ENCODE assay signal across 30 cellular contexts in the genomic region with DNA sequence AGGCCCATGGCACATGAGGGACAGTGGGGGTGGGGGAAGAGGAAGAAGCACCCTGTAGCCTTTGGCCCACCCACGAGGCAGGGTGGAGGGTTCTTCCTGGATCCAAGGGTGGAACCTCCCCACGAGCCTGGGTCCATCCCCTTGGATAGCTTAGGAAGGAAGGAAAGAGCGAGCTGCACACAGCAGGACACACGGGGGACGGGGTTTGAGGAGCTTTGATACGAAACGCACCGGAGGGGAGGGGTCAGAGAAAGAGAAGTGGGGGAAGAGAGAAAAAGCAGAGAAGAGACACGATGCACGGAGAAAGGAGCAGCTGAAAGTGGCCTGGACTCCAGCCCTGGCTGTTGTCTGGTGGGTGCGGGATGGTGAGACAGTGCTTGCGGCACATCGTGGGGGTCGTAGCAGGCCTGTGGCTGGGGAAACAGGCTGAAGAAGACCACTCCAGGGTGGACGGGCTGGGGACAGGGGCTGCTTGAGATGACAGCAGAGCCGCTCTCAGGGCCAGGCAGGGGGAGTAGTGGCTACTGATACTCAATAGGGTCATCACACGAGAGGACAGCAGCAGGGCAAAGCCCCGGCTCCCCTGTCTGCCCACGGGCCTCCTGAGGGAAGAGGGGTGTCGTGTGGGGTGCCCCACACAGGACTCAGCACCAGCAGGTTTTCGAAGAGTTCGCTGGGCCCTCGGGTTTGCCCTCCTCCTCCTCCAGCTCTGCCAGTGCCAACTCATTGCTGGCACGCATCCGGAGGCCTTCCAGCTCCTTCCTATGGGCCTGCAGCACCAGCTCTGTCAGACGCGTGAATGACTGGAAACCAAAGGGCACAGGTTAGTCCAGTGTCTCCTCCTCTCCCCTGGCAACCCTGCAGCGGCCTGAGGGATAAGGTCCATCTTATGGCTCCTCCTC. TPM values are rescaled to one million over a fixed set of nuclear protein-coding genes. Genes with fewer than 3 reads are reported as not detected.
A peak's percentile ranks its signal among the peaks of the same experiment; 100 is the strongest.
DNase-seq lines count a peak whose midpoint lies in the region; ATAC-seq and TF ChIP-seq lines count a peak whose summit lies in the region.
"Had no signal": no experiment of that assay in that cellular context is flagged by ENCODE, and none has a peak within 500 bp of the region (broad histone marks: within the 10 kb centered on the region; RNA-seq: fewer than 3 reads in every experiment).

No MANE protein-coding gene starts in this region.

- no peak overlapping the region for H3K4me2 ChIP-seq in GM23338

- no peak for TF ChIP-seq CTCF in GM23338 (conservative IDR thresholded peaks at IDR 0.05; ENCODE audit: low read depth in 2 of 2)
- no peak for TF ChIP-seq CTCF in RWPE2 (IDR thresholded peaks at IDR 0.05; ENCODE audit: poor library complexity, severe bottlenecking)
- no peak for TF ChIP-seq CTCF in psoas muscle (IDR thresholded peaks at IDR 0.05)

- ATAC-seq in GM23338 (no peak), RWPE2 (ENCODE audit: low read depth) (no peak), right cardiac atrium (peak; percentile 2 to 10), psoas muscle (peak in 1 of 4 donors; percentile 17)
- ATAC-seq in activated CD4-positive, CD25-positive, alpha-beta regulatory T cell treated with anti-CD3 and anti-CD28 coated beads, Interleukin-2, amount 50 U/mL, for 24 hours, result no peak
- ATAC-seq: effector memory CD8-positive, alpha-beta T cell; esophagus mucosa; foreskin keratinocyte; lower lobe of right lung; mucosa of descending colon had no signal

- no peaks in the 10 kb centered on the region for H3K9me2 ChIP-seq in GM23338 (ENCODE audit: insufficient read depth)

- peaks cover 19% of the 10 kb centered on the region for H3K4me1 Mint-ChIP-seq in GM23338
- peaks cover 20% of the 10 kb centered on the region for H3K4me1 Mint-ChIP-seq in activated T-helper 1 cell treated with anti-CD3 and anti-CD28 coated beads, Interleukin-12 subunit alpha, Interleukin-12 subunit beta, Interleukin-2, Interleukin-4 antibody, amounts not matched to agents 30 ng/mL and 10 ng/mL and 1 ng/mL, durations not matched to agents 14 hours and 24 hours and 36 hours (ENCODE audit: low read depth)

- peaks cover 2% of the 10 kb centered on the region for H3K27me3 Mint-ChIP-seq in GM23338 (ENCODE audit: insufficient read depth, low read depth, poor library complexity)
- no peaks in the 10 kb centered on the region for H3K27me3 Mint-ChIP-seq in activated T-helper 1 cell treated with anti-CD3 and anti-CD28 coated beads, Interleukin-12 subunit alpha, Interleukin-12 subunit beta, Interleukin-2, Interleukin-4 antibody, amounts not matched to agents 30 ng/mL and 10 ng/mL and 1 ng/mL, durations not matched to agents 14 hours and 24 hours and 36 hours (ENCODE audit: insufficient read depth)
- H3K27me3 Mint-ChIP-seq: activated CD4-positive, alpha-beta memory T cell treated with anti-CD3 and anti-CD28 coated beads, Interleukin-2, amount 10 ng/mL, durations not matched to agents 7 days and 5 days; effector memory CD8-positive, alpha-beta T cell had no signal

- H3K79me2 ChIP-seq in GM23338 (replicated peaks; ENCODE audit: insufficient read depth), result no peaks in the 10 kb centered on the region

- intact Hi-C loops in right cardiac atrium (cut with DNase I), result no loop called here
- intact Hi-C loops in psoas muscle (cut with DNase I), result no loop called here
- intact Hi-C loops in activated T-helper 1 cell treated with anti-CD3 and anti-CD28 coated beads, Interleukin-12 subunit alpha, Interleukin-12 subunit beta, Interleukin-2, Interleukin-4 antibody, amounts not matched to agents 30 ng/mL and 10 ng/mL and 1 ng/mL, durations not matched to agents 14 hours and 24 hours and 36 hours (cut with micrococcal nuclease), result no loop called here

- no peaks in the 10 kb centered on the region for H3K9me3 Mint-ChIP-seq in GM23338
- H3K9me3 Mint-ChIP-seq in activated T-helper 1 cell treated with anti-CD3 and anti-CD28 coated beads, Interleukin-12 subunit alpha, Interleukin-12 subunit beta, Interleukin-2, Interleukin-4 antibody, amounts not matched to agents 30 ng/mL and 10 ng/mL and 1 ng/mL, durations not matched to agents 14 hours and 24 hours and 36 hours, result no peaks in the 10 kb centered on the region
- H3K9me3 Mint-ChIP-seq: activated CD4-positive, alpha-beta memory T cell treated with anti-CD3 and anti-CD28 coated beads, Interleukin-2, amount 10 ng/mL, durations not matched to agents 7 days and 5 days; activated naive CD4-positive, alpha-beta T cell treated with anti-CD3 and anti-CD28 coated beads for 36 hours; effector memory CD8-positive, alpha-beta T cell; immature natural killer cell had no signal

- H3K4me1 ChIP-seq in GM23338 (ENCODE audit: insufficient read depth) (peaks cover 13% of the 10 kb centered on the region), RWPE2 (ENCODE audit: insufficient read depth, poor library complexity, severe bottlenecking) (peaks cover 3% of the 10 kb centered on the region), right cardiac atrium (ENCODE audit: control insufficient read depth, insufficient read depth, low read length) (peaks cover 2% of the 10 kb centered on the region), psoas muscle (peaks cover 43% of the 10 kb centered on the region)
- H3K4me1 ChIP-seq: breast epithelium, lower lobe of right lung, prostate gland had no signal

- peaks cover 5% of the 10 kb centered on the region; the same call in 1 of the 2 replicates for H3K36me3 ChIP-seq in GM23338 (ENCODE audit: insufficient read depth)
- H3K36me3 ChIP-seq in RWPE2 (ENCODE audit: low read depth), result no peaks in the 10 kb centered on the region
- peaks cover 0 to 28% of the 10 kb centered on the region in 2 donors for H3K36me3 ChIP-seq in psoas muscle (ENCODE audit: insufficient read depth in 1 of 2, low read depth in 1 of 2)
- H3K36me3 ChIP-seq: breast epithelium, colonic mucosa had no signal

- 85% methylated on average over 28 of the region's 28 CpGs for WGBS in right cardiac atrium
- WGBS in psoas muscle, 3 donors, result 76 to 84% (median 81%) methylated on average over 27 to 28 of the region's 28 CpGs

- no peak overlapping the region for H3K27ac ChIP-seq in GM23338 (ENCODE audit: low read depth)
- no peak overlapping the region for H3K27ac ChIP-seq in RWPE2 (ENCODE audit: poor library complexity, severe bottlenecking)
- H3K27ac ChIP-seq in right cardiac atrium (ENCODE audit: low read length), result no peak overlapping the region
- H3K27ac ChIP-seq in psoas muscle, result peak overlapping the region; percentile 96
- H3K27ac ChIP-seq: C4-2B, colonic mucosa, foreskin keratinocyte, lower lobe of right lung, prostate gland had no signal

- no peaks in the 10 kb centered on the region for H3F3A ChIP-seq in GM23338 (replicated peaks; ENCODE audit: low read depth)

- H4K20me1 ChIP-seq in GM23338 (replicated peaks; ENCODE audit: insufficient read depth), result no peaks in the 10 kb centered on the region

- H2AFZ ChIP-seq in GM23338, result no peak overlapping the region

- DNase-seq in GM23338 (ENCODE audit: low spot score), result no peak
- peak; percentile 51 for DNase-seq in RWPE2 (ENCODE audit: low spot score)
- peak in 1 of 3 donors; percentile 36 for DNase-seq in right cardiac atrium
- DNase-seq in psoas muscle, result peak in 1 of 2 donors; percentile 70
- no peak for DNase-seq in activated T-helper 1 cell treated with anti-CD3 and anti-CD28 coated beads, Interleukin-12 subunit alpha, Interleukin-12 subunit beta, Interleukin-2, Interleukin-4 antibody, amounts not matched to agents 30 ng/mL and 10 ng/mL and 1 ng/mL, durations not matched to agents 14 hours and 24 hours and 36 hours (ENCODE audit: low spot score)
- DNase-seq in stimulated activated CD4-positive, alpha-beta T cell treated with anti-CD3 and anti-CD28 coated beads, Interleukin-4, amount 100 ng/mL, for 1 hour, result no peak
- DNase-seq: activated CD4-positive, alpha-beta memory T cell treated with anti-CD3 and anti-CD28 coated beads, Interleukin-2, amount 10 ng/mL, durations not matched to agents 7 days and 5 days; activated naive CD4-positive, alpha-beta T cell treated with anti-CD3 and anti-CD28 coated beads for 36 hours; activated T-cell treated with anti-CD3 and anti-CD28 coated beads, Interleukin-2, amount 50 U/mL, for 1 hour; amniotic stem cell; Calu3; colonic mucosa; effector memory CD8-positive, alpha-beta T cell; foreskin keratinocyte; hippocampal formation; immature natural killer cell; lower lobe of right lung; mucosa of descending colon; NCI-H1105 treated with DMSO at 0.1 percent for 48 hours; NCI-H2081 treated with DMSO at 0.1 percent for 48 hours; NCI-H774; stimulated activated CD4-positive, alpha-beta T cell treated with anti-CD3 and anti-CD28 coated beads, Interleukin-2, amount 100 ng/mL, for 48 hours; stimulated activated naive CD4-positive, alpha-beta T cell; T1000 had no signal

- no peaks in the 10 kb centered on the region for H3K9me3 ChIP-seq in RWPE2 (ENCODE audit: severe bottlenecking)
- H3K9me3 ChIP-seq in right cardiac atrium (ENCODE audit: control insufficient read depth, low read length), result no peaks in the 10 kb centered on the region
- no peaks in the 10 kb centered on the region for H3K9me3 ChIP-seq in psoas muscle
- H3K9me3 ChIP-seq: breast epithelium, colonic mucosa, lower lobe of right lung, mucosa of descending colon, prostate gland had no signal

- H3K4me3 ChIP-seq in GM23338 (no peak overlapping the region), RWPE2 (ENCODE audit: severe bottlenecking) (no peak overlapping the region), right cardiac atrium (ENCODE audit: low read length) (no peak overlapping the region), psoas muscle (no peak overlapping the region)
- H3K4me3 ChIP-seq: breast epithelium, colonic mucosa, lower lobe of right lung, mucosa of descending colon, prostate gland had no signal

- H3K36me3 Mint-ChIP-seq in GM23338 (ENCODE audit: low read depth), result peaks cover 30% of the 10 kb centered on the region
- H3K36me3 Mint-ChIP-seq in activated T-helper 1 cell treated with anti-CD3 and anti-CD28 coated beads, Interleukin-12 subunit alpha, Interleukin-12 subunit beta, Interleukin-2, Interleukin-4 antibody, amounts not matched to agents 30 ng/mL and 10 ng/mL and 1 ng/mL, durations not matched to agents 14 hours and 24 hours and 36 hours (ENCODE audit: low read depth), result peaks cover 12% of the 10 kb centered on the region

- H3K4me3 Mint-ChIP-seq in GM23338, result no peak overlapping the region
- H3K4me3 Mint-ChIP-seq in activated T-helper 1 cell treated with anti-CD3 and anti-CD28 coated beads, Interleukin-12 subunit alpha, Interleukin-12 subunit beta, Interleukin-2, Interleukin-4 antibody, amounts not matched to agents 30 ng/mL and 10 ng/mL and 1 ng/mL, durations not matched to agents 14 hours and 24 hours and 36 hours, result no peak overlapping the region
- H3K4me3 Mint-ChIP-seq: activated CD4-positive, alpha-beta memory T cell treated with anti-CD3 and anti-CD28 coated beads, Interleukin-2, amount 10 ng/mL, durations not matched to agents 7 days and 5 days; activated naive CD4-positive, alpha-beta T cell treated with anti-CD3 and anti-CD28 coated beads for 36 hours; effector memory CD8-positive, alpha-beta T cell; immature natural killer cell had no signal

- H3K27me3 ChIP-seq in GM23338 (ENCODE audit: insufficient read depth) (no peaks in the 10 kb centered on the region), RWPE2 (ENCODE audit: insufficient read depth, poor library complexity, severe bottlenecking) (no peaks in the 10 kb centered on the region), right cardiac atrium (ENCODE audit: control insufficient read depth, insufficient read depth) (no peaks in the 10 kb centered on the region), psoas muscle (ENCODE audit: insufficient read depth in 3 of 3, low read length in 2 of 3) (no peaks in the 10 kb centered on the region)
- H3K27me3 ChIP-seq: breast epithelium, colonic mucosa, foreskin keratinocyte had no signal

- H3K27ac Mint-ChIP-seq in GM23338, result peak overlapping the region; percentile 26; the same call in 1 of the 2 replicates
- no peak overlapping the region for H3K27ac Mint-ChIP-seq in activated T-helper 1 cell treated with anti-CD3 and anti-CD28 coated beads, Interleukin-12 subunit alpha, Interleukin-12 subunit beta, Interleukin-2, Interleukin-4 antibody, amounts not matched to agents 30 ng/mL and 10 ng/mL and 1 ng/mL, durations not matched to agents 14 hours and 24 hours and 36 hours
- H3K27ac Mint-ChIP-seq: activated CD4-positive, alpha-beta memory T cell treated with anti-CD3 and anti-CD28 coated beads, Interleukin-2, amount 10 ng/mL, durations not matched to agents 7 days and 5 days; activated naive CD4-positive, alpha-beta T cell treated with anti-CD3 and anti-CD28 coated beads for 36 hours had no signal

RNA-seq across cellular contexts. Expression of gene GPX2, which starts 5.4 kb away (rescaled TPM):
- total RNA-seq in GM23338 (2014; rRNA removed; shearing (Covaris generic)), result 1.8 and 2.2 TPM in 2 replicates
- polyA plus RNA-seq in GM23338 (2016; fragmentation: Nextera tagmentation; extraction: Ambion mirVana) (0.78 TPM in 2 replicates), right cardiac atrium (0.23 TPM), psoas muscle (under 1 TPM in 2 of 3 donors, not detected in 1; 0.04 to 0.21 TPM)
- total RNA-seq in right cardiac atrium (not detected), psoas muscle (not detected)
- not detected in 2 replicates for total RNA-seq in activated T-helper 1 cell treated with anti-CD3 and anti-CD28 coated beads, Interleukin-12 subunit alpha, Interleukin-12 subunit beta, Interleukin-2, Interleukin-4 antibody, amounts not matched to agents 30 ng/mL and 10 ng/mL and 1 ng/mL, durations not matched to agents 14 hours and 24 hours and 36 hours
- total RNA-seq: activated CD4-positive, alpha-beta memory T cell treated with anti-CD3 and anti-CD28 coated beads, Interleukin-2, amount 10 ng/mL, durations not matched to agents 7 days and 5 days; activated naive CD4-positive, alpha-beta T cell treated with anti-CD3 and anti-CD28 coated beads for 36 hours; lower lobe of right lung; M059J had no signal
- polyA plus RNA-seq: immature natural killer cell had no signal

RNA-seq across cellular contexts. Expression of gene RAB15, which starts 24.2 kb away (rescaled TPM):
- 43.3 and 47.3 TPM in 2 replicates for total RNA-seq in GM23338 (2014; rRNA removed; shearing (Covaris generic))
- polyA plus RNA-seq in GM23338 (2016; fragmentation: Nextera tagmentation; extraction: Ambion mirVana) (17.4 and 20.0 TPM in 2 replicates), right cardiac atrium (29.5 TPM), psoas muscle (1 to 10 TPM; 3.1 to 8.6 (median 3.3) TPM)
- total RNA-seq in right cardiac atrium (10 to 100 TPM; 12.7 to 48.1 (median 16.9) TPM), psoas muscle (10 to 100 TPM; 18.0 to 61.9 (median 24.2) TPM)
- 5.7 and 6.0 TPM in 2 replicates for total RNA-seq in activated T-helper 1 cell treated with anti-CD3 and anti-CD28 coated beads, Interleukin-12 subunit alpha, Interleukin-12 subunit beta, Interleukin-2, Interleukin-4 antibody, amounts not matched to agents 30 ng/mL and 10 ng/mL and 1 ng/mL, durations not matched to agents 14 hours and 24 hours and 36 hours

RNA-seq across cellular contexts. Expression of gene CHURC1, which starts 33.7 kb away (rescaled TPM):
- 24.7 and 42.0 TPM in 2 replicates for total RNA-seq in GM23338 (2014; rRNA removed; shearing (Covaris generic))
- polyA plus RNA-seq in GM23338 (2016; fragmentation: Nextera tagmentation; extraction: Ambion mirVana) (218 and 225 TPM in 2 replicates), right cardiac atrium (55.5 TPM), psoas muscle (10 to 100 TPM; 31.4 to 67.7 (median 53.4) TPM)
- total RNA-seq in right cardiac atrium (100 to 1,000 TPM in 1 of 4 donors, 10 to 100 TPM in 3; 78.6 to 114 (median 92.7) TPM), psoas muscle (100 to 1,000 TPM in 2 of 4 donors, 10 to 100 TPM in 2; 77.9 to 112 (median 94.1) TPM)
- 50.7 and 51.3 TPM in 2 replicates for total RNA-seq in activated T-helper 1 cell treated with anti-CD3 and anti-CD28 coated beads, Interleukin-12 subunit alpha, Interleukin-12 subunit beta, Interleukin-2, Interleukin-4 antibody, amounts not matched to agents 30 ng/mL and 10 ng/mL and 1 ng/mL, durations not matched to agents 14 hours and 24 hours and 36 hours

RNA-seq across cellular contexts. Expression of gene FNTB, which starts 38.7 kb away (rescaled TPM):
- total RNA-seq in GM23338 (2014; rRNA removed; shearing (Covaris generic)), result 10.7 and 12.5 TPM in 2 replicates
- 7.8 and 8.6 TPM in 2 replicates for polyA plus RNA-seq in GM23338 (2016; fragmentation: Nextera tagmentation; extraction: Ambion mirVana)
- 10 to 100 TPM; 10.6 to 20.7 (median 15.3) TPM for total RNA-seq in right cardiac atrium
- polyA plus RNA-seq in right cardiac atrium, result 14.9 TPM
- total RNA-seq in psoas muscle, result 10 to 100 TPM; 18.8 to 28.8 (median 20.1) TPM
- 10 to 100 TPM; 10.2 to 25.4 (median 11.9) TPM for polyA plus RNA-seq in psoas muscle
- 14.3 and 17.8 TPM in 2 replicates for total RNA-seq in activated T-helper 1 cell treated with anti-CD3 and anti-CD28 coated beads, Interleukin-12 subunit alpha, Interleukin-12 subunit beta, Interleukin-2, Interleukin-4 antibody, amounts not matched to agents 30 ng/mL and 10 ng/mL and 1 ng/mL, durations not matched to agents 14 hours and 24 hours and 36 hours

Comparison
In these comparisons a context has a peak if more than half of its experiments do, and no peak if none do; other contexts are left out.
1. ATAC-seq: peak in right cardiac atrium (2 of 2); none in GM23338 (single experiment), RWPE2 (single experiment) and activated CD4-positive, CD25-positive, alpha-beta regulatory T cell treated with anti-CD3 and anti-CD28 coated beads, Interleukin-2, amount 50 U/mL, for 24 hours (0 of 2).